ENCODE assay signal across 2 cellular contexts in the genomic region with DNA sequence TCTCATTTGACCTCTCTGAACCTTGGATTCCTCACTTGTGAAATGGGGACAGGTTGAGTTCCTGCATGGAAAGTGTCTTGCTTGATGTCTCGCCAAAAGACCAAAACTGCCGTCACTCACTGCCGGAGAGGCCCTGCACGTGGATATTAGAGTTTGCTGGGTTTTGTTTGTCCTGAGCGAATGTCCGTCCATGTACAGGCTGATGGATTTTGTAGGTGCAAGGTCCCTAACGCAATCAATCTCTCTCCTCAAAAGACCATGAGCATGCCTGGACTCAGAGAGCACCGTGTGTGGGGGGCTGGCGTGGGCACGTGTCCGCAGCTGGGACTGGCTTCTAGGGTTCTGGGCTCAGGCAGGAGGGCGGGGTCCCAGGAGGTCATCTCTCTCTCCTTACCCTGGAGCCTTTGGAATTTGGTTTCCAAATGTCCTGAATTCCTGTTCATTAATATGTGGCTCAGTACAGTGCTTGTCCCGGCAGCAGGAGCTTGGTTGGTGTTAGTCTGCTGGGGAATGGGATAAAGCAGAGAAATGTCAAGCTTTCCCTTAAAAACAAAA.
TF ChIP-seq lines count a peak whose summit lies in the region.

No MANE protein-coding gene starts in this region.

TF ChIP-seq in WTC11, 78 proteins besides CTCF, POLR2A, EP300 and RAD21:
- TF ChIP-seq FOXP1 (CRISPR knock-in tag; IDR thresholded peaks at IDR 0.05; ENCODE audit: borderline replicate concordance) = no peak
- TF ChIP-seq GABPB1 (CRISPR knock-in tag; IDR thresholded peaks at IDR 0.05) = peak; percentile 27; the same call in 1 of the 2 replicates
TF ChIP-seq in WTC11: peak in this region for 1.

TF ChIP-seq in HepG2, 621 proteins besides CTCF, POLR2A, EP300 and RAD21 (continues in another document):
- no peak for TF ChIP-seq ZNF260 (CRISPR knock-in tag; IDR thresholded peaks at IDR 0.05; ENCODE audit: borderline replicate concordance, low read depth)
- TF ChIP-seq TEAD2 (CRISPR knock-in tag; IDR thresholded peaks at IDR 0.05) = no peak
- TF ChIP-seq NCOA2 (CRISPR knock-in tag; IDR thresholded peaks at IDR 0.05) = peak; percentile 44; the same call in 1 of the 2 replicates
- no peak for TF ChIP-seq SNAPC4 (CRISPR knock-in tag; IDR thresholded peaks at IDR 0.05)
- no peak for TF ChIP-seq IRX3 (CRISPR knock-in tag; IDR thresholded peaks at IDR 0.05; ENCODE audit: borderline replicate concordance, low read depth)
- TF ChIP-seq CCAR2 (optimal IDR thresholded peaks at IDR 0.05; ENCODE audit: low read depth, low read length) = no peak
- TF ChIP-seq CBFB (CRISPR knock-in tag; IDR thresholded peaks at IDR 0.05) = no peak
- TF ChIP-seq CCDC6 (CRISPR knock-in tag; IDR thresholded peaks at IDR 0.05) = no peak
- no peak for TF ChIP-seq PTBP1 (IDR thresholded peaks at IDR 0.05; ENCODE audit: low read depth, low read length, poor library complexity, severe bottlenecking)
- no peak for TF ChIP-seq DMTF1 (CRISPR knock-in tag; IDR thresholded peaks at IDR 0.05)
- TF ChIP-seq ZNF331 (CRISPR knock-in tag; IDR thresholded peaks at IDR 0.05) = no peak
- TF ChIP-seq ESRRA (CRISPR knock-in tag; IDR thresholded peaks at IDR 0.05; ENCODE audit: low read depth) = no peak; the same call in 1 of the 2 replicates
- TF ChIP-seq, protein P1, sequence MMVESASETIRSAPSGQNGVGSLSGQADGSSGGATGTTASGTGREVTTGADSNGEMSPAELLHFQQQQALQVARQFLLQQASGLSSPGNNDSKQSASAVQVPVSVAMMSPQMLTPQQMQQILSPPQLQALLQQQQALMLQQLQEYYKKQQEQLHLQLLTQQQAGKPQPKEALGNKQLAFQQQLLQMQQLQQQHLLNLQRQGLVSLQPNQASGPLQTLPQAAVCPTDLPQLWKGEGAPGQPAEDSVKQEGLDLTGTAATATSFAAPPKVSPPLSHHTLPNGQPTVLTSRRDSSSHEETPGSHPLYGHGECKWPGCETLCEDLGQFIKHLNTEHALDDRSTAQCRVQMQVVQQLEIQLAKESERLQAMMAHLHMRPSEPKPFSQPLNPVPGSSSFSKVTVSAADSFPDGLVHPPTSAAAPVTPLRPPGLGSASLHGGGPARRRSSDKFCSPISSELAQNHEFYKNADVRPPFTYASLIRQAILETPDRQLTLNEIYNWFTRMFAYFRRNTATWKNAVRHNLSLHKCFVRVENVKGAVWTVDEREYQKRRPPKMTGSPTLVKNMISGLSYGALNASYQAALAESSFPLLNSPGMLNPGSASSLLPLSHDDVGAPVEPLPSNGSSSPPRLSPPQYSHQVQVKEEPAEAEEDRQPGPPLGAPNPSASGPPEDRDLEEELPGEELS (CRISPR knock-in tag; IDR thresholded peaks at IDR 0.05) = peak; percentile 14; the same call in 1 of the 2 replicates
- TF ChIP-seq MAX (IDR thresholded peaks at IDR 0.05) = peak; percentile 89
- TF ChIP-seq ZNF317 (CRISPR knock-in tag; IDR thresholded peaks at IDR 0.05) = 0 out of 2 replicates have a peak, but pooled peaks have one; percentile 40
- no peak for TF ChIP-seq DNMT3B (CRISPR knock-in tag; conservative IDR thresholded peaks at IDR 0.05)
- peak; percentile 78; the same call in 1 of the 2 replicates for TF ChIP-seq MTA1 (CRISPR knock-in tag; IDR thresholded peaks at IDR 0.05; ENCODE audit: borderline replicate concordance)
- peak; percentile 50; the same call in 1 of the 2 replicates for TF ChIP-seq HDAC2 (CRISPR knock-in tag; IDR thresholded peaks at IDR 0.05)
- TF ChIP-seq ZNF563 (CRISPR knock-in tag; IDR thresholded peaks at IDR 0.05) = no peak
- TF ChIP-seq, protein P2, sequence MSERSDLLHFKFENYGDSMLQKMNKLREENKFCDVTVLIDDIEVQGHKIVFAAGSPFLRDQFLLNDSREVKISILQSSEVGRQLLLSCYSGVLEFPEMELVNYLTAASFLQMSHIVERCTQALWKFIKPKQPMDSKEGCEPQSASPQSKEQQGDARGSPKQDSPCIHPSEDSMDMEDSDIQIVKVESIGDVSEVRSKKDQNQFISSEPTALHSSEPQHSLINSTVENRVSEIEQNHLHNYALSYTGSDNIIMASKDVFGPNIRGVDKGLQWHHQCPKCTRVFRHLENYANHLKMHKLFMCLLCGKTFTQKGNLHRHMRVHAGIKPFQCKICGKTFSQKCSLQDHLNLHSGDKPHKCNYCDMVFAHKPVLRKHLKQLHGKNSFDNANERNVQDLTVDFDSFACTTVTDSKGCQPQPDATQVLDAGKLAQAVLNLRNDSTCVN (CRISPR knock-in tag; IDR thresholded peaks at IDR 0.05; ENCODE audit: borderline replicate concordance) = no peak
- TF ChIP-seq ZNF274 (CRISPR knock-in tag; IDR thresholded peaks at IDR 0.05) = peak; percentile 34; the same call in 1 of the 2 replicates
- TF ChIP-seq ZNF720 (CRISPR knock-in tag; IDR thresholded peaks at IDR 0.05) = no peak
- TF ChIP-seq, protein P3, sequence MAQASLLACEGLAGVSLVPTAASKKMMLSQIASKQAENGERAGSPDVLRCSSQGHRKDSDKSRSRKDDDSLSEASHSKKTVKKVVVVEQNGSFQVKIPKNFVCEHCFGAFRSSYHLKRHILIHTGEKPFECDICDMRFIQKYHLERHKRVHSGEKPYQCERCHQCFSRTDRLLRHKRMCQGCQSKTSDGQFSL (CRISPR knock-in tag; IDR thresholded peaks at IDR 0.05) = no peak
- TF ChIP-seq NR2C2 (CRISPR knock-in tag; IDR thresholded peaks at IDR 0.05; ENCODE audit: borderline replicate concordance) = peak; percentile 54; the same call in 1 of the 2 replicates
- 0 out of 2 replicates have a peak, but pooled peaks have one; percentile 42 for TF ChIP-seq BHLHE40 (IDR thresholded peaks at IDR 0.05; ENCODE audit: low read length)
- TF ChIP-seq ATAD3A (CRISPR knock-in tag; IDR thresholded peaks at IDR 0.05) = no peak
- no peak for TF ChIP-seq ZNF678 (CRISPR knock-in tag; IDR thresholded peaks at IDR 0.05)
- no peak for TF ChIP-seq KAT2B (IDR thresholded peaks at IDR 0.05; ENCODE audit: borderline replicate concordance, low read depth, low read length)
- TF ChIP-seq CREM (IDR thresholded peaks at IDR 0.05) = 0 out of 2 replicates have a peak, but pooled peaks have one; percentile 22
- TF ChIP-seq CREM (CRISPR knock-in tag; IDR thresholded peaks at IDR 0.05) = no peak
- TF ChIP-seq ZNF263 (CRISPR knock-in tag; IDR thresholded peaks at IDR 0.05) = no peak
- TF ChIP-seq MED8 (CRISPR knock-in tag; IDR thresholded peaks at IDR 0.05; ENCODE audit: insufficient replicate concordance) = no peak
- peak; percentile 35 for TF ChIP-seq FOXA3 (CRISPR knock-in tag; IDR thresholded peaks at IDR 0.05)
- TF ChIP-seq TEAD3 (CRISPR knock-in tag; optimal IDR thresholded peaks at IDR 0.05; ENCODE audit: borderline replicate concordance) = peak; percentile 56
- TF ChIP-seq, protein P4, sequence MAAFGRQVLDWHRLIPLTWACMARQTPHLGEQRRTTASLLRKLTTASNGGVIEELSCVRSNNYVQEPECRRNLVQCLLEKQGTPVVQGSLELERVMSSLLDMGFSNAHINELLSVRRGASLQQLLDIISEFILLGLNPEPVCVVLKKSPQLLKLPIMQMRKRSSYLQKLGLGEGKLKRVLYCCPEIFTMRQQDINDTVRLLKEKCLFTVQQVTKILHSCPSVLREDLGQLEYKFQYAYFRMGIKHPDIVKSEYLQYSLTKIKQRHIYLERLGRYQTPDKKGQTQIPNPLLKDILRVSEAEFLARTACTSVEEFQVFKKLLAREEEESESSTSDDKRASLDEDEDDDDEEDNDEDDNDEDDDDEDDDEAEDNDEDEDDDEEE (CRISPR knock-in tag; IDR thresholded peaks at IDR 0.05) = no peak
- TF ChIP-seq ZNF709 (CRISPR knock-in tag; IDR thresholded peaks at IDR 0.05) = 0 out of 2 replicates have a peak, but pooled peaks have one; percentile 40
- no peak for TF ChIP-seq PAWR (CRISPR knock-in tag; IDR thresholded peaks at IDR 0.05; ENCODE audit: borderline replicate concordance)
- no peak for TF ChIP-seq STAG1 (CRISPR knock-in tag; IDR thresholded peaks at IDR 0.05)
- peak; percentile 36; the same call in 1 of the 2 replicates for TF ChIP-seq CEBPG (CRISPR knock-in tag; IDR thresholded peaks at IDR 0.05)
- TF ChIP-seq ZNF207 (IDR thresholded peaks at IDR 0.05; ENCODE audit: borderline replicate concordance) = no peak
- no peak for TF ChIP-seq ZNF326 (CRISPR knock-in tag; IDR thresholded peaks at IDR 0.05; ENCODE audit: borderline replicate concordance)
- no peak for TF ChIP-seq ZNF782 (CRISPR knock-in tag; IDR thresholded peaks at IDR 0.05; ENCODE audit: borderline replicate concordance)
- no peak for TF ChIP-seq NFATC3 (CRISPR knock-in tag; IDR thresholded peaks at IDR 0.05)
- TF ChIP-seq, protein P5, sequence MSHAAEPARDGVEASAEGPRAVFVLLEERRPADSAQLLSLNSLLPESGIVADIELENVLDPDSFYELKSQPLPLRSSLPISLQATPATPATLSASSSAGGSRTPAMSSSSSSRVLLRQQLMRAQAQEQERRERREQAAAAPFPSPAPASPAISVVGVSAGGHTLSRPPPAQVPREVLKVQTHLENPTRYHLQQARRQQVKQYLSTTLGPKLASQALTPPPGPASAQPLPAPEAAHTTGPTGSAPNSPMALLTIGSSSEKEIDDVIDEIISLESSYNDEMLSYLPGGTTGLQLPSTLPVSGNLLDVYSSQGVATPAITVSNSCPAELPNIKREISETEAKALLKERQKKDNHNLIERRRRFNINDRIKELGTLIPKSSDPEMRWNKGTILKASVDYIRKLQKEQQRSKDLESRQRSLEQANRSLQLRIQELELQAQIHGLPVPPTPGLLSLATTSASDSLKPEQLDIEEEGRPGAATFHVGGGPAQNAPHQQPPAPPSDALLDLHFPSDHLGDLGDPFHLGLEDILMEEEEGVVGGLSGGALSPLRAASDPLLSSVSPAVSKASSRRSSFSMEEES (CRISPR knock-in tag; IDR thresholded peaks at IDR 0.05) = peak; percentile 61
- peak; percentile 54 for TF ChIP-seq BCL6 (CRISPR knock-in tag; IDR thresholded peaks at IDR 0.05)
- no peak for TF ChIP-seq ZNF3 (CRISPR knock-in tag; IDR thresholded peaks at IDR 0.05)
- no peak for TF ChIP-seq RFX5 (IDR thresholded peaks at IDR 0.05; ENCODE audit: low read depth, low read length)
- TF ChIP-seq HMG20B (CRISPR knock-in tag; conservative IDR thresholded peaks at IDR 0.05) = no peak
- no peak for TF ChIP-seq FOSL1 (CRISPR knock-in tag; IDR thresholded peaks at IDR 0.05; ENCODE audit: borderline replicate concordance)
- TF ChIP-seq MTA3 (CRISPR knock-in tag; IDR thresholded peaks at IDR 0.05) = no peak
- TF ChIP-seq NBN (conservative IDR thresholded peaks at IDR 0.05) = no peak
- TF ChIP-seq, protein P6, sequence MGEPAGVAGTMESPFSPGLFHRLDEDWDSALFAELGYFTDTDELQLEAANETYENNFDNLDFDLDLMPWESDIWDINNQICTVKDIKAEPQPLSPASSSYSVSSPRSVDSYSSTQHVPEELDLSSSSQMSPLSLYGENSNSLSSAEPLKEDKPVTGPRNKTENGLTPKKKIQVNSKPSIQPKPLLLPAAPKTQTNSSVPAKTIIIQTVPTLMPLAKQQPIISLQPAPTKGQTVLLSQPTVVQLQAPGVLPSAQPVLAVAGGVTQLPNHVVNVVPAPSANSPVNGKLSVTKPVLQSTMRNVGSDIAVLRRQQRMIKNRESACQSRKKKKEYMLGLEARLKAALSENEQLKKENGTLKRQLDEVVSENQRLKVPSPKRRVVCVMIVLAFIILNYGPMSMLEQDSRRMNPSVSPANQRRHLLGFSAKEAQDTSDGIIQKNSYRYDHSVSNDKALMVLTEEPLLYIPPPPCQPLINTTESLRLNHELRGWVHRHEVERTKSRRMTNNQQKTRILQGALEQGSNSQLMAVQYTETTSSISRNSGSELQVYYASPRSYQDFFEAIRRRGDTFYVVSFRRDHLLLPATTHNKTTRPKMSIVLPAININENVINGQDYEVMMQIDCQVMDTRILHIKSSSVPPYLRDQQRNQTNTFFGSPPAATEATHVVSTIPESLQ (CRISPR knock-in tag; conservative IDR thresholded peaks at IDR 0.05) = no peak
